Comparison of ENCODE assay signal across 8 cellular contexts in genomic region chr5:70925211-70925562, GRCh38. TPM values are rescaled to one million over a fixed set of nuclear protein-coding genes. Genes with fewer than 3 reads are reported as not detected.
DNase-seq lines count a peak whose midpoint lies in the region; ATAC-seq, FAIRE-seq and TF ChIP-seq lines count a peak whose summit lies in the region.
"Not testable (repeated sequence)": the region's sequence is repeated elsewhere in the genome, so short reads cannot be mapped to it uniquely, and the experiment has no call there.

No MANE protein-coding gene starts in this region.

- WGBS in A549 (ENCODE audit: missing lambda C conversion rate): no CpG with 5 or more reads among the region's 16 CpGs
- no CpG with 5 or more reads among the region's 16 CpGs for WGBS in K562 (ENCODE audit: insufficient coverage, low coverage, missing lambda C conversion rate)
- WGBS in pancreas, 2 donors: no CpG with 5 or more reads among the region's 16 CpGs

- not testable (repeated sequence) for H2AFZ ChIP-seq in PC-3 (ENCODE audit: low read length); K562 (ENCODE audit: low read depth, low read length)

- peak; percentile 68 to 73 for ATAC-seq in A549
- ATAC-seq in GM19397 (IDR thresholded peaks at IDR 0.05; ENCODE audit: unreplicated experiment): peak; percentile 43
- peak; percentile 42 for ATAC-seq in HG02852 (IDR thresholded peaks at IDR 0.05; ENCODE audit: unreplicated experiment)
- peak; percentile 42 for ATAC-seq in HG03280 (IDR thresholded peaks at IDR 0.05; ENCODE audit: unreplicated experiment)
- ATAC-seq in PC-3: peak; percentile 60
- peak; percentile 81 for ATAC-seq in K562
- ATAC-seq in left ventricle myocardium superior: peak; percentile 39
- peak; percentile 41 to 64 (median 52) for ATAC-seq in pancreas

- H3K4me2 ChIP-seq in A549; PC-3 (ENCODE audit: low read length); K562 (ENCODE audit: insufficient read depth, low read length): not testable (repeated sequence)

- TF ChIP-seq EP300 in A549 (IDR thresholded peaks at IDR 0.05); K562 (IDR thresholded peaks at IDR 0.05; ENCODE audit: low read length): not testable (repeated sequence)

- TF ChIP-seq CTCF in A549 (IDR thresholded peaks at IDR 0.05); PC-3 (conservative IDR thresholded peaks at IDR 0.05; ENCODE audit: low read depth, low read length); K562 (IDR thresholded peaks at IDR 0.05 in 2 of 3, conservative IDR thresholded peaks at IDR 0.05 in 1 of 3; ENCODE audit: insufficient read depth in 2 of 3, low read depth in 1 of 3, low read length in 3 of 3); pancreas (IDR thresholded peaks at IDR 0.05): not testable (repeated sequence)

- not testable (repeated sequence) for H4K20me1 ChIP-seq in PC-3 (ENCODE audit: low read length); K562 (replicated peaks; ENCODE audit: control insufficient read depth, insufficient read depth, low read length)

- H3K27me3 ChIP-seq in PC-3 (ENCODE audit: low read length); K562 (ENCODE audit: control insufficient read depth in 2 of 2, insufficient read depth in 2 of 2, low read length in 2 of 2); pancreas: not testable (repeated sequence)

- intact Hi-C loops in PC-3 (cut with micrococcal nuclease); K562 (cut with micrococcal nuclease); left ventricle myocardium superior (cut with micrococcal nuclease); pancreas (cut with DNase I): not testable (repeated sequence)

- H3K4me3 ChIP-seq in A549; PC-3 (ENCODE audit: low read length); K562; pancreas: not testable (repeated sequence)

- TSS peak; percentile 55 for BruUV-seq in PC-3 (replicated peaks; lab: Mats Ljungman, UMichigan)
- BruUV-seq in K562 (replicated peaks; lab: Mats Ljungman, UMichigan): not testable (repeated sequence)

- not testable (repeated sequence) for H3F3A ChIP-seq in PC-3 (ENCODE audit: low read length, unreplicated experiment)

- not testable (repeated sequence) for H3K9me2 ChIP-seq in PC-3 (replicated peaks; ENCODE audit: low read length)

- H3K4me1 ChIP-seq in A549; PC-3 (ENCODE audit: insufficient read depth, low read length); K562 (replicated peaks in 1 of 2; ENCODE audit: control insufficient read depth in 2 of 2, insufficient read depth in 2 of 2, low read length in 2 of 2); pancreas: not testable (repeated sequence)

- not testable (repeated sequence) for TF ChIP-seq RAD21 in A549 (conservative IDR thresholded peaks at IDR 0.05 in 1 of 2, IDR thresholded peaks at IDR 0.05 in 1 of 2); K562 (CRISPR knock-in tag; conservative IDR thresholded peaks at IDR 0.05 in 1 of 2, IDR thresholded peaks at IDR 0.05 in 1 of 2)

- not testable (repeated sequence) for H3K9me3 ChIP-seq in A549; PC-3 (ENCODE audit: low read length); K562 (replicated peaks; ENCODE audit: control insufficient read depth, insufficient read depth, low read depth, low read length); pancreas

- not testable (repeated sequence) for H3K9ac ChIP-seq in PC-3 (ENCODE audit: low read length); K562 (ENCODE audit: insufficient read depth in 1 of 2, low read depth in 2 of 2, low read length in 2 of 2)

- FAIRE-seq in A549 (lab: Jason Lieb, UNC); pancreas (lab: Jason Lieb, UNC): not testable (repeated sequence)
- peak; percentile 51 for FAIRE-seq in K562 (lab: Jason Lieb, UNC)

- H3K36me3 ChIP-seq in PC-3 (ENCODE audit: low read depth, low read length); K562 (ENCODE audit: control insufficient read depth, insufficient read depth, low read length); pancreas: not testable (repeated sequence)

- in situ Hi-C loops in K562 (cut with MboI): not testable (repeated sequence)

- not testable (repeated sequence) for H3K79me2 ChIP-seq in PC-3 (ENCODE audit: low read length); K562 (ENCODE audit: control insufficient read depth, insufficient read depth, low read length)

- H3K9me1 ChIP-seq in K562 (ENCODE audit: control insufficient read depth, insufficient read depth, low read length): not testable (repeated sequence)

- DNase-seq in A549 (ENCODE audit: low read depth in 1 of 2, low spot score in 1 of 2); PC-3; K562 (ENCODE audit: extremely low read depth in 1 of 4, low spot score in 3 of 4); left ventricle myocardium superior; pancreas: not testable (repeated sequence)

- CTCF ChIA-PET in A549 (lab: Yijun Ruan, JAX); PC-3 (lab: Charles Lee); K562 (lab: Yijun Ruan, JAX; ENCODE audit: low intra/inter-chr PET ratio): not testable (repeated sequence)

- POLR2A ChIA-PET in A549 (lab: Yijun Ruan, JAX); PC-3 (lab: Charles Lee; ENCODE audit: unreplicated experiment); K562 (lab: Yijun Ruan, JAX): not testable (repeated sequence)

- TF ChIP-seq POLR2A in A549 (IDR thresholded peaks at IDR 0.05; ENCODE audit: low read length); K562 (conservative IDR thresholded peaks at IDR 0.05): not testable (repeated sequence)

- H3K27ac ChIP-seq in A549; PC-3 (ENCODE audit: low read length); K562 (ENCODE audit: extremely low read depth, low read depth, low read length); pancreas: not testable (repeated sequence)

RNA-seq across cellular contexts. Expression of gene SMN1, which starts 0.3 kb away (rescaled TPM):
- polyA plus RNA-seq in A549 (2011; rRNA removed) (48.6 and 85.6 TPM in 2 replicates), A549 (2017; fragmentation: RNase III; extraction: RNeasy Plus Mini Kit Qiagen cat#74134 plus additional on column Dnase treatment) (39.5 to 49.0 TPM (median 42.5 TPM) in 3 replicates), K562 (2011; rRNA removed) (88.3 and 89.8 TPM in 2 replicates), K562 (2014; fragmentation: Illumina TruSeq; extraction: Trizol) (78.3 and 85.4 TPM in 2 replicates), K562 (2014; fragmentation: Nextera tagmentation; extraction: Ambion mirVana) (100 to 1,000 TPM in 1 of 2 experiments, 10 to 100 TPM in 1; 65.8 to 112 TPM), K562 (2014; rRNA removed) (113 and 135 TPM in 2 replicates), pancreas (10 to 100 TPM; 16.4 to 20.8 TPM)
- polyA plus RNA-seq in A549 (2012; cell fraction: cytosol; rRNA removed): 28.5 and 34.5 TPM in 2 replicates
- polyA plus RNA-seq in A549 (2012; cell fraction: nucleus; rRNA removed): 16.3 and 20.7 TPM in 2 replicates
- 21.3 and 24.3 TPM in 2 replicates for polyA minus RNA-seq in A549 (2011; rRNA and poly(A)+ RNA removed)
- total RNA-seq in PC-3 (2014; rRNA removed) (42.9 and 55.2 TPM in 2 replicates), K562 (2014; rRNA removed) (71.4 and 82.0 TPM in 2 replicates), K562 (2014; rRNA removed; fragmentation: Illumina TruSeq; extraction: Trizol) (85.4 and 98.8 TPM in 2 replicates), K562 (2015; rRNA removed; fragmentation: Illumina TruSeq; extraction: Trizol) (83.4 and 94.5 TPM in 2 replicates), K562 (2021) (46.5 and 53.0 TPM in 2 replicates), left ventricle myocardium superior (19.6 TPM), pancreas (10 to 100 TPM in 4 of 6 donors, 1 to 10 TPM in 2; 9.3 to 14.6 (median 11.9) TPM)
- total RNA-seq in K562 (2011; cell fraction: chromatin; rRNA removed; ENCODE audit: low replicate concordance): 35.5 and 79.8 TPM in 2 replicates
- 26.1 and 31.0 TPM in 2 replicates for total RNA-seq in K562 (2011; cell fraction: nucleolus; rRNA removed)
- total RNA-seq in K562 (2011; cell fraction: nucleoplasm; rRNA removed): 43.8 and 53.5 TPM in 2 replicates
- polyA plus RNA-seq in K562 (2011; cell fraction: cytosol; rRNA removed): 38.4 and 40.6 TPM in 2 replicates
- 32.6 and 32.9 TPM in 2 replicates for polyA plus RNA-seq in K562 (2011; cell fraction: nucleus; rRNA removed)
- polyA plus RNA-seq in K562 (2012): 26.1 and 102 TPM in 2 replicates
- 45.5 and 50.0 TPM in 2 replicates for polyA minus RNA-seq in K562 (2011; rRNA and poly(A)+ RNA removed)
- 16.3 and 17.1 TPM in 2 replicates for polyA minus RNA-seq in K562 (2011; cell fraction: cytosol; rRNA and poly(A)+ RNA removed)
- 22.9 and 31.1 TPM in 2 replicates for polyA minus RNA-seq in K562 (2011; cell fraction: nucleus; rRNA and poly(A)+ RNA removed)

RNA-seq across cellular contexts. Expression of gene SERF1A, which starts 24.7 kb away (rescaled TPM):
- polyA plus RNA-seq in A549 (2011; rRNA removed) (2.9 and 7.2 TPM in 2 replicates), A549 (2017; fragmentation: RNase III; extraction: RNeasy Plus Mini Kit Qiagen cat#74134 plus additional on column Dnase treatment) (4.4 to 4.7 TPM (median 4.4 TPM) in 3 replicates), K562 (2011; rRNA removed) (1.2 TPM in 2 replicates), K562 (2014; fragmentation: Illumina TruSeq; extraction: Trizol) (0.89 and 1.7 TPM in 2 replicates), K562 (2014; fragmentation: Nextera tagmentation; extraction: Ambion mirVana) (1 to 10 TPM; 2.9 to 3.0 TPM), K562 (2014; rRNA removed) (0.38 and 3.2 TPM in 2 replicates), pancreas (1 to 10 TPM; 3.2 to 3.3 TPM)
- polyA plus RNA-seq in A549 (2012; cell fraction: cytosol; rRNA removed): 1.4 and 2.1 TPM in 2 replicates
- polyA plus RNA-seq in A549 (2012; cell fraction: nucleus; rRNA removed): 0.35 and 1.2 TPM in 2 replicates
- 1.8 and 2.2 TPM in 2 replicates for polyA minus RNA-seq in A549 (2011; rRNA and poly(A)+ RNA removed)
- total RNA-seq in PC-3 (2014; rRNA removed) (2.1 TPM in 1 of 2 replicates, not detected in the other), K562 (2014; rRNA removed) (1.3 and 2.0 TPM in 2 replicates), K562 (2014; rRNA removed; fragmentation: Illumina TruSeq; extraction: Trizol) (1.7 and 3.6 TPM in 2 replicates), K562 (2015; rRNA removed; fragmentation: Illumina TruSeq; extraction: Trizol) (3.1 and 4.0 TPM in 2 replicates), K562 (2021) (0.71 and 3.3 TPM in 2 replicates), left ventricle myocardium superior (1.5 TPM), pancreas (10 to 100 TPM in 1 of 6 donors, 1 to 10 TPM in 4, under 1 TPM in 1; 0.66 to 12.3 (median 1.9) TPM)
- total RNA-seq in K562 (2011; cell fraction: chromatin; rRNA removed; ENCODE audit: low replicate concordance): 5.6 and 10.2 TPM in 2 replicates
- 5.0 and 5.1 TPM in 2 replicates for total RNA-seq in K562 (2011; cell fraction: nucleolus; rRNA removed)
- total RNA-seq in K562 (2011; cell fraction: nucleoplasm; rRNA removed): 6.0 and 13.2 TPM in 2 replicates
- 0.21 and 1.0 TPM in 2 replicates for polyA plus RNA-seq in K562 (2011; cell fraction: cytosol; rRNA removed)
- polyA plus RNA-seq in K562 (2011; cell fraction: nucleus; rRNA removed): 0.27 and 0.85 TPM in 2 replicates
- polyA plus RNA-seq in K562 (2012): 0.82 and 2.5 TPM in 2 replicates
- 1.5 and 2.4 TPM in 2 replicates for polyA minus RNA-seq in K562 (2011; rRNA and poly(A)+ RNA removed)
- polyA minus RNA-seq in K562 (2011; cell fraction: cytosol; rRNA and poly(A)+ RNA removed): not detected in 2 replicates
- polyA minus RNA-seq in K562 (2011; cell fraction: nucleus; rRNA and poly(A)+ RNA removed): 1.7 and 2.3 TPM in 2 replicates
